In genomic region chr2:205369813-205370212, GRCh38 we compare ENCODE assay signal across 30 cellular contexts.
"Had no signal": no experiment of that assay in that cellular context is flagged by ENCODE, and none has a peak within 500 bp of the region (broad histone marks: within the 10 kb centered on the region; RNA-seq: fewer than 3 reads in every experiment).

No MANE protein-coding gene starts in this region.

- H3K4me3 ChIP-seq: adrenal gland, body of pancreas, colonic mucosa, dorsolateral prefrontal cortex, esophagus muscularis mucosa, gastrocnemius medialis had no signal

- DNase-seq: activated CD4-positive, alpha-beta memory T cell treated with anti-CD3 and anti-CD28 coated beads for 36 hours; activated CD4-positive, alpha-beta T cell treated with anti-CD3 and anti-CD28 coated beads for 36 hours; activated CD4-positive, alpha-beta T cell treated with anti-CD3 and anti-CD28 coated beads, Interleukin-2, amount 10 ng/mL, durations not matched to agents 24 days and 14 days; activated CD4-positive, CD25-positive, alpha-beta regulatory T cell; activated CD4-positive, CD25-positive, alpha-beta regulatory T cell treated with anti-CD3 and anti-CD28 coated beads, Interleukin-2, amount 50 U/mL, for 72 hours; activated CD8-positive, alpha-beta memory T cell treated with anti-CD3 and anti-CD28 coated beads, Interleukin-2, amount 10 ng/mL, durations not matched to agents 7 days and 5 days; activated CD8-positive, alpha-beta memory T cell treated with anti-CD3 and anti-CD28 coated beads, Interleukin-2, amount 50 U/mL, for 4 hours; activated CD8-positive, alpha-beta T cell treated with anti-CD3 and anti-CD28 coated beads, Interleukin-2, amount 10 ng/mL, durations not matched to agents 7 days and 5 days; activated effector memory CD4-positive, alpha-beta T cell treated with anti-CD3 and anti-CD28 coated beads, Interleukin-2, amount 50 U/mL, for 16 hours; activated naive CD4-positive, alpha-beta T cell treated with anti-CD3 and anti-CD28 coated beads for 36 hours; activated naive CD8-positive, alpha-beta T cell treated with anti-CD3 and anti-CD28 coated beads for 36 hours; activated naive CD8-positive, alpha-beta T cell treated with anti-CD3 and anti-CD28 coated beads, Interleukin-2, amount 50 U/mL, for 24 hours; activated T-cell treated with anti-CD3 and anti-CD28 coated beads, Interleukin-2, amount 50 U/mL, for 1 hour; activated T-cell treated with anti-CD3 and anti-CD28 coated beads, Interleukin-2, amount 50 U/mL, for 48 hours; adrenal gland; amygdala; aorta; body of pancreas; central memory CD4-positive, alpha-beta T cell; cerebellar nuclear complex; colonic mucosa; dorsolateral prefrontal cortex; effector memory CD4-positive, alpha-beta T cell; endodermal cell; erythroblast; foreskin keratinocyte; gastrocnemius medialis; glutamatergic neuron; T-helper 2 cell had no signal

- H3K27me3 ChIP-seq: adrenal gland, body of pancreas, colonic mucosa, dorsolateral prefrontal cortex, esophagus muscularis mucosa, foreskin keratinocyte, gastrocnemius medialis had no signal

- H3K9me3 ChIP-seq: adrenal gland, body of pancreas, colonic mucosa, esophagus muscularis mucosa, gastrocnemius medialis had no signal

- H3K36me3 ChIP-seq: adrenal gland, colonic mucosa, esophagus muscularis mucosa, gastrocnemius medialis had no signal

- H3K4me1 ChIP-seq: adrenal gland, body of pancreas, colonic mucosa, esophagus muscularis mucosa, foreskin keratinocyte, gastrocnemius medialis had no signal

- H3K27ac ChIP-seq: adrenal gland, body of pancreas, colonic mucosa, dorsolateral prefrontal cortex, esophagus muscularis mucosa, foreskin keratinocyte, gastrocnemius medialis had no signal

- ATAC-seq: activated CD4-positive, alpha-beta T cell treated with anti-CD3 and anti-CD28 coated beads for 36 hours; activated CD8-positive, alpha-beta memory T cell treated with anti-CD3 and anti-CD28 coated beads, Interleukin-2, amount 10 ng/mL, durations not matched to agents 7 days and 5 days; activated CD8-positive, alpha-beta T cell treated with anti-CD3 and anti-CD28 coated beads, Interleukin-2, amount 10 ng/mL, durations not matched to agents 7 days and 5 days; activated naive CD8-positive, alpha-beta T cell treated with anti-CD3 and anti-CD28 coated beads, Interleukin-2, amount 50 U/mL, for 24 hours; body of pancreas; foreskin keratinocyte; gastrocnemius medialis had no signal
